17 cellular contexts compared by ENCODE assay signal in genomic region chr9:79028101-79028500, GRCh38.
DNase-seq lines count a peak whose midpoint lies in the region; ATAC-seq and TF ChIP-seq lines count a peak whose summit lies in the region.
"Had no signal": no experiment of that assay in that cellular context is flagged by ENCODE, and none has a peak within 500 bp of the region (broad histone marks: within the 10 kb centered on the region; RNA-seq: fewer than 3 reads in every experiment).

No MANE protein-coding gene starts in this region.

- no peaks in the 10 kb centered on the region for H3K36me3 Mint-ChIP-seq in chondrocyte (ENCODE audit: low read depth)

- in situ Hi-C loops in Caki2 (cut with HindIII; ENCODE audit: low pct_unique_long_range_greater_than_20kb, low sequenced_read_pairs) = no loop called here

- H3K4me1 Mint-ChIP-seq in chondrocyte (ENCODE audit: low read depth) = peaks cover 40% of the 10 kb centered on the region

- peaks cover 2% of the 10 kb centered on the region for H3K9me3 Mint-ChIP-seq in chondrocyte (ENCODE audit: low read depth)
- H3K9me3 Mint-ChIP-seq: dendritic cell treated with granulocyte-macrophage colony-stimulating factor and Interleukin-4, amounts not matched to agents 40 ng/mL and 50 ng/mL, for 4 days had no signal

- H3K4me1 ChIP-seq in ascending aorta = no peaks in the 10 kb centered on the region

- H3K27ac Mint-ChIP-seq in chondrocyte (ENCODE audit: unreplicated experiment) = peak overlapping the region; percentile 34
- H3K27ac Mint-ChIP-seq: B cell; dendritic cell treated with granulocyte-macrophage colony-stimulating factor and Interleukin-4, amounts not matched to agents 40 ng/mL and 50 ng/mL, for 4 days had no signal

- H3K36me3 ChIP-seq in kidney epithelial cell (ENCODE audit: control insufficient read depth, insufficient read depth, low read length) (no peaks in the 10 kb centered on the region), ascending aorta (no peaks in the 10 kb centered on the region)

- H3K4me3 ChIP-seq in kidney epithelial cell (ENCODE audit: low read depth, low read length) (no peak overlapping the region), ascending aorta (no peak overlapping the region)
- H3K4me3 ChIP-seq: mucosa of descending colon, SK-N-MC had no signal

- H3K4me3 Mint-ChIP-seq in chondrocyte (ENCODE audit: unreplicated experiment) = no peak overlapping the region
- H3K4me3 Mint-ChIP-seq: B cell; dendritic cell treated with granulocyte-macrophage colony-stimulating factor and Interleukin-4, amounts not matched to agents 40 ng/mL and 50 ng/mL, for 4 days had no signal

- DNase-seq in Caki2 (ENCODE audit: low read depth) (peak; percentile 57), NCI-H226 (peak; percentile 64), chondrocyte (ENCODE audit: low spot score) (no peak), kidney epithelial cell (ENCODE audit: low read depth) (peak; percentile 18), ascending aorta (ENCODE audit: low spot score in 2 of 2) (no peak)
- DNase-seq in central memory CD4-positive, alpha-beta T cell = no peak
- DNase-seq in activated CD4-positive, alpha-beta T cell treated with anti-CD3 and anti-CD28 coated beads for 48 hours = no peak
- DNase-seq: activated CD4-positive, CD25-positive, alpha-beta regulatory T cell treated with anti-CD3 and anti-CD28 coated beads, Interleukin-2, amount 50 U/mL, for 72 hours; activated gamma-delta T cell; anterior cingulate cortex; Calu3; mucosa of descending colon; nucleus accumbens had no signal

- no peak for ATAC-seq in GM21367 (IDR thresholded peaks at IDR 0.05; ENCODE audit: unreplicated experiment)
- ATAC-seq: mucosa of descending colon had no signal

- TF ChIP-seq CTCF in chondrocyte (IDR thresholded peaks at IDR 0.05) (no peak), kidney epithelial cell (IDR thresholded peaks at IDR 0.05; ENCODE audit: insufficient read depth, low read length, poor library complexity, severe bottlenecking) (no peak), ascending aorta (IDR thresholded peaks at IDR 0.05) (no peak)

- no peaks in the 10 kb centered on the region for H3K27me3 ChIP-seq in kidney epithelial cell (ENCODE audit: control insufficient read depth, insufficient read depth, low read length)
- H3K27me3 ChIP-seq in ascending aorta = no peaks in the 10 kb centered on the region

- H3K27ac ChIP-seq in ascending aorta = no peak overlapping the region
- H3K27ac ChIP-seq: SK-N-MC had no signal

- H3K27me3 Mint-ChIP-seq in chondrocyte (ENCODE audit: low read depth) = no peaks in the 10 kb centered on the region
- H3K27me3 Mint-ChIP-seq: B cell; dendritic cell treated with granulocyte-macrophage colony-stimulating factor and Interleukin-4, amounts not matched to agents 40 ng/mL and 50 ng/mL, for 4 days had no signal

- intact Hi-C loops in ascending aorta (cut with DNase I) = no loop called here

- no peaks in the 10 kb centered on the region for H3K9me3 ChIP-seq in ascending aorta

Comparison
In these comparisons a context has a peak if more than half of its experiments do, and no peak if none do; other contexts are left out.
1. DNase-seq: peak in Caki2 (single experiment), NCI-H226 (single experiment) and kidney epithelial cell (single experiment); none in chondrocyte (single experiment), central memory CD4-positive, alpha-beta T cell (single experiment), activated CD4-positive, alpha-beta T cell treated with anti-CD3 and anti-CD28 coated beads for 48 hours (single experiment) and ascending aorta (0 of 2).